In the genomic region with DNA sequence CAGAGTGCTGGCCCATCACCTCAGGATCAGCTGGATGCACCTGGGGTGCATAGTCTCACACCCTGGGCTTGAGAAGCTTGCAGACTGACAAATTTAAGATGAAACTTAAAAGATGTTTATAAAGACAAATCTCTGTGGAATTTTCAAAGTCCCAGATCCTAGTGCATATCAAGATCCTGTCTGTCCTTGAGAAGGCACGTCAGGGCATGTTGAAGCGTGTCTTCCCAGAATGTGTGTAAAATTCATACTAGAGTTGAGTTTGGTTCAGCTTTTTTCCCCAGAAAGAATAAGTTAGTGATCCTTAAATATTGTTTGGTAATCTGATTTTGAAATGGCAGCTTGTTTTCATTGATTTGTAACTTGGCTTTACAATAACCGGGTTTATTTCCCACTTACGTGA, we compare ENCODE assay signal across 24 cellular contexts.
"Had no signal": no experiment of that assay in that cellular context is flagged by ENCODE, and none has a peak within 500 bp of the region (broad histone marks: within the 10 kb centered on the region; RNA-seq: fewer than 3 reads in every experiment).

No MANE protein-coding gene starts in this region.

- H3K9me3 ChIP-seq: breast epithelium had no signal

- FAIRE-seq: RCC 7860 had no signal

- H3K27ac Mint-ChIP-seq: activated naive CD4-positive, alpha-beta T cell treated with anti-CD3 and anti-CD28 coated beads, Interleukin-2, amount 10 ng/mL, durations not matched to agents 7 days and 5 days; activated naive CD8-positive, alpha-beta T cell treated with anti-CD3 and anti-CD28 coated beads for 36 hours; activated T-helper 2 cell treated with anti-CD3 and anti-CD28 coated beads, Interferon-gamma antibody, Interleukin-2, Interleukin-4, amounts not matched to agents 10 μg/mL and 5 μg/mL and 100 μg/mL, durations not matched to agents 14 hours and 24 hours and 36 hours; T-helper 17 cell; WTC11 had no signal

- H3K4me3 Mint-ChIP-seq: activated naive CD4-positive, alpha-beta T cell treated with anti-CD3 and anti-CD28 coated beads, Interleukin-2, amount 10 ng/mL, durations not matched to agents 7 days and 5 days; activated naive CD8-positive, alpha-beta T cell treated with anti-CD3 and anti-CD28 coated beads for 36 hours; activated T-cell treated with anti-CD3 and anti-CD28 coated beads, Interleukin-2, amount 50 U/mL, for 4 hours; T-helper 17 cell; WTC11 had no signal

- H3K9me3 Mint-ChIP-seq: activated naive CD4-positive, alpha-beta T cell treated with anti-CD3 and anti-CD28 coated beads, Interleukin-2, amount 10 ng/mL, durations not matched to agents 7 days and 5 days; activated T-cell treated with anti-CD3 and anti-CD28 coated beads, Interleukin-2, amount 50 U/mL, for 4 hours; activated T-helper 2 cell treated with anti-CD3 and anti-CD28 coated beads, Interferon-gamma antibody, Interleukin-2, Interleukin-4, amounts not matched to agents 10 μg/mL and 5 μg/mL and 100 μg/mL, durations not matched to agents 14 hours and 24 hours and 36 hours; WTC11 had no signal

- H3K27me3 Mint-ChIP-seq: activated naive CD4-positive, alpha-beta T cell treated with anti-CD3 and anti-CD28 coated beads, Interleukin-2, amount 10 ng/mL, durations not matched to agents 7 days and 5 days; activated naive CD8-positive, alpha-beta T cell treated with anti-CD3 and anti-CD28 coated beads for 36 hours; T-helper 17 cell had no signal

- H3K36me3 ChIP-seq: breast epithelium had no signal

- H3K27me3 ChIP-seq: breast epithelium had no signal

- H3K27ac ChIP-seq: breast epithelium had no signal

- H3K4me1 ChIP-seq: breast epithelium had no signal

- H3K4me3 ChIP-seq: breast epithelium had no signal

- DNase-seq: activated CD4-positive, alpha-beta T cell treated with anti-CD3 and anti-CD28 coated beads for 48 hours; activated CD4-positive, alpha-beta T cell treated with anti-CD3 and anti-CD28 coated beads, Interleukin-2, amount 50 U/mL, for 4 hours; activated CD4-positive, CD25-positive, alpha-beta regulatory T cell treated with anti-CD3 and anti-CD28 coated beads, Interleukin-2, amount 50 U/mL, for 72 hours; activated CD8-positive, alpha-beta memory T cell treated with anti-CD3 and anti-CD28 coated beads for 24 hours; activated gamma-delta T cell treated with Interleukin-2 at 50 U/mL for 16 hours; activated naive CD4-positive, alpha-beta T cell treated with anti-CD3 and anti-CD28 coated beads, Interleukin-2, amount 10 ng/mL, durations not matched to agents 7 days and 5 days; activated naive CD8-positive, alpha-beta T cell treated with anti-CD3 and anti-CD28 coated beads for 36 hours; activated T-cell treated with anti-CD3 and anti-CD28 coated beads, Interleukin-2, amount 50 U/mL, for 4 hours; central memory CD4-positive, alpha-beta T cell; MM.1S; NCI-H1105; NCI-H1436; NCI-H187; NCI-H2081; NCI-H446; NCI-H524; PC-3; SIG-M5; T-helper 17 cell; T-helper 9 cell had no signal

- ATAC-seq: activated T-cell treated with anti-CD3 and anti-CD28 coated beads, Interleukin-2, amount 50 U/mL, for 4 hours; PC-3; T-helper 17 cell; WTC11 had no signal
